ENCODE assay signal across 8 cellular contexts in genomic region chr9:134068742-134069535, GRCh38. TPM values are rescaled to one million over a fixed set of nuclear protein-coding genes. Genes with fewer than 3 reads are reported as not detected.
DNase-seq lines count a peak whose midpoint lies in the region; ATAC-seq and TF ChIP-seq lines count a peak whose summit lies in the region.

No MANE protein-coding gene starts in this region.

- no peak for TF ChIP-seq POLR2A in lower leg skin (IDR thresholded peaks at IDR 0.05)

- DNase-seq in AG04450 (ENCODE audit: low read depth, low spot score) (no peak), HFFc6 (no peak), astrocyte of the spinal cord (ENCODE audit: low read depth, low spot score) (no peak), lower leg skin (ENCODE audit: low spot score in 2 of 2) (peak in 1 of 2 donors; percentile 87), upper lobe of right lung (peak; percentile 61), hippocampal formation (lab: John Stamatoyannopoulos, UW) (no peak), NCI-H1930 (lab: John Stamatoyannopoulos, UW) (no peak)
- no peak for DNase-seq in activated CD4-positive, CD25-positive, alpha-beta regulatory T cell treated with anti-CD3 and anti-CD28 coated beads, Interleukin-2, amount 50 U/mL, for 72 hours

- peak overlapping the region; percentile 57; the same call in 1 of the 2 replicates for H3K27ac Mint-ChIP-seq in HFFc6

- peaks cover 22% of the 10 kb centered on the region for H3K4me1 Mint-ChIP-seq in HFFc6 (ENCODE audit: low read depth)

- H3K36me3 ChIP-seq in upper lobe of right lung: no peaks in the 10 kb centered on the region

- H3K27ac ChIP-seq in AG04450 (ENCODE audit: low read depth, low read length): no peak overlapping the region
- H3K27ac ChIP-seq in upper lobe of right lung: peak overlapping the region; percentile 96

- H3K9me3 ChIP-seq in AG04450 (ENCODE audit: control insufficient read depth, insufficient read depth, low read length): peaks cover 5% of the 10 kb centered on the region; the same call in 1 of the 2 replicates
- H3K9me3 ChIP-seq in upper lobe of right lung: no peaks in the 10 kb centered on the region

- H3K4me3 ChIP-seq in AG04450 (ENCODE audit: low read depth, low read length) (peak overlapping the region; percentile 67), astrocyte of the spinal cord (ENCODE audit: low read depth, low read length) (peak overlapping the region; percentile 58), lower leg skin (ENCODE audit: low read depth, poor library complexity, severe bottlenecking) (peak overlapping the region; percentile 65), upper lobe of right lung (peak overlapping the region; percentile 72)

- H3K27me3 ChIP-seq in AG04450 (ENCODE audit: control insufficient read depth, insufficient read depth, low read length): peaks cover 32% of the 10 kb centered on the region
- no peaks in the 10 kb centered on the region for H3K27me3 ChIP-seq in upper lobe of right lung

- intact Hi-C loops in lower leg skin (cut with DNase I; ENCODE audit: low total_unique reads): no loop called here
- intact Hi-C loops in upper lobe of right lung (cut with DNase I): no loop called here

- peaks cover 43% of the 10 kb centered on the region for H3K27me3 Mint-ChIP-seq in HFFc6 (ENCODE audit: insufficient read depth)

- in situ Hi-C loops in astrocyte of the spinal cord (cut with HindIII; ENCODE audit: low sequenced_read_pairs): no loop called here

- H3K4me3 Mint-ChIP-seq in HFFc6: peak overlapping the region; percentile 88

- 13 to 17% methylated on average over 30 to 31 of the region's 31 CpGs for WGBS in lower leg skin, 2 donors

- no peaks in the 10 kb centered on the region for H3K36me3 Mint-ChIP-seq in HFFc6 (ENCODE audit: low read depth)

- TF ChIP-seq CTCF in AG04450 (IDR thresholded peaks at IDR 0.05; ENCODE audit: low read depth, low read length) (no peak), HFFc6 (IDR thresholded peaks at IDR 0.05) (no peak), astrocyte of the spinal cord (IDR thresholded peaks at IDR 0.05; ENCODE audit: low read depth, low read length) (no peak), lower leg skin (IDR thresholded peaks at IDR 0.05) (no peak), upper lobe of right lung (IDR thresholded peaks at IDR 0.05) (no peak)

- CTCF ChIA-PET in AG04450 (lab: Charles Lee): no interaction called here

- no peak for ATAC-seq in upper lobe of right lung

- POLR2A ChIA-PET in AG04450 (lab: Yijun Ruan, JAX): interaction anchor here (0.7 kb wide), 1 partner anchor 11 kb away, joined by 3 read pairs; no protein-coding TSS in a partner anchor

- H3K9me3 Mint-ChIP-seq in HFFc6: no peaks in the 10 kb centered on the region

- H3K4me1 ChIP-seq in upper lobe of right lung: peaks cover 21% of the 10 kb centered on the region

RNA-seq across cellular contexts. Expression of gene BRD3, which starts 1.1 kb away (rescaled TPM):
- 7.1 and 7.2 TPM in 2 replicates for polyA plus RNA-seq in AG04450 (2011; rRNA removed)
- polyA minus RNA-seq in AG04450 (2011; rRNA and poly(A)+ RNA removed): 8.3 and 12.5 TPM in 2 replicates
- 10 to 100 TPM; 17.1 to 20.9 (median 18.6) TPM for total RNA-seq in HFFc6 (2021; fragmentation: NEBNext Ultra II Directional; extraction: Animal tissue kit (Norgen Biotek cat#: 25700))
- 10 to 100 TPM; 18.5 to 59.9 (median 26.7) TPM for total RNA-seq in lower leg skin
- total RNA-seq in upper lobe of right lung: 38.4 TPM

RNA-seq across cellular contexts. Expression of gene BRD3OS, which starts 43.7 kb away (rescaled TPM):
- 20.2 and 20.3 TPM in 2 replicates for polyA plus RNA-seq in AG04450 (2011; rRNA removed)
- 12.8 and 14.1 TPM in 2 replicates for polyA minus RNA-seq in AG04450 (2011; rRNA and poly(A)+ RNA removed)
- total RNA-seq in HFFc6 (2021; fragmentation: NEBNext Ultra II Directional; extraction: Animal tissue kit (Norgen Biotek cat#: 25700)): 10 to 100 TPM; 28.7 to 36.8 (median 31.1) TPM
- total RNA-seq in lower leg skin: 10 to 100 TPM in 1 of 4 donors, 1 to 10 TPM in 3; 2.5 to 11.0 (median 6.4) TPM
- 10.7 TPM for total RNA-seq in upper lobe of right lung
